Comparison of ENCODE assay signal across 1 cellular context in genomic region chr1:156752843-156753486, GRCh38.
TF ChIP-seq lines count a peak whose summit lies in the region.

No MANE protein-coding gene starts in this region.

TF ChIP-seq in liver, 16 proteins besides CTCF, POLR2A, EP300 and RAD21 (continued from another document):
- TF ChIP-seq FOXA2 (IDR thresholded peaks at IDR 0.05), result peak; percentile 95
- peak in 1 of 2 donors; percentile 28 for TF ChIP-seq RXRA (IDR thresholded peaks at IDR 0.05)
- TF ChIP-seq MAX (IDR thresholded peaks at IDR 0.05), result no peak
- TF ChIP-seq HNF4A (conservative IDR thresholded peaks at IDR 0.05), result peak; percentile 51 to 60
- TF ChIP-seq SP1 (IDR thresholded peaks at IDR 0.05), result no peak
- no peak for TF ChIP-seq TAF1 (conservative IDR thresholded peaks at IDR 0.05)
- TF ChIP-seq FOXA1 (IDR thresholded peaks at IDR 0.05), result peak; percentile 86
- TF ChIP-seq HNF4G (IDR thresholded peaks at IDR 0.05), result no peak
- peak; percentile 73 for TF ChIP-seq YY1 (IDR thresholded peaks at IDR 0.05)
